1 cellular context compared by ENCODE assay signal in genomic region chr10:77563638-77564270, GRCh38.
TF ChIP-seq lines count a peak whose summit lies in the region.

No MANE protein-coding gene starts in this region.

TF ChIP-seq in GM23338, 12 proteins besides CTCF, POLR2A, EP300 and RAD21 (continued from another document):
- TF ChIP-seq, protein P1, sequence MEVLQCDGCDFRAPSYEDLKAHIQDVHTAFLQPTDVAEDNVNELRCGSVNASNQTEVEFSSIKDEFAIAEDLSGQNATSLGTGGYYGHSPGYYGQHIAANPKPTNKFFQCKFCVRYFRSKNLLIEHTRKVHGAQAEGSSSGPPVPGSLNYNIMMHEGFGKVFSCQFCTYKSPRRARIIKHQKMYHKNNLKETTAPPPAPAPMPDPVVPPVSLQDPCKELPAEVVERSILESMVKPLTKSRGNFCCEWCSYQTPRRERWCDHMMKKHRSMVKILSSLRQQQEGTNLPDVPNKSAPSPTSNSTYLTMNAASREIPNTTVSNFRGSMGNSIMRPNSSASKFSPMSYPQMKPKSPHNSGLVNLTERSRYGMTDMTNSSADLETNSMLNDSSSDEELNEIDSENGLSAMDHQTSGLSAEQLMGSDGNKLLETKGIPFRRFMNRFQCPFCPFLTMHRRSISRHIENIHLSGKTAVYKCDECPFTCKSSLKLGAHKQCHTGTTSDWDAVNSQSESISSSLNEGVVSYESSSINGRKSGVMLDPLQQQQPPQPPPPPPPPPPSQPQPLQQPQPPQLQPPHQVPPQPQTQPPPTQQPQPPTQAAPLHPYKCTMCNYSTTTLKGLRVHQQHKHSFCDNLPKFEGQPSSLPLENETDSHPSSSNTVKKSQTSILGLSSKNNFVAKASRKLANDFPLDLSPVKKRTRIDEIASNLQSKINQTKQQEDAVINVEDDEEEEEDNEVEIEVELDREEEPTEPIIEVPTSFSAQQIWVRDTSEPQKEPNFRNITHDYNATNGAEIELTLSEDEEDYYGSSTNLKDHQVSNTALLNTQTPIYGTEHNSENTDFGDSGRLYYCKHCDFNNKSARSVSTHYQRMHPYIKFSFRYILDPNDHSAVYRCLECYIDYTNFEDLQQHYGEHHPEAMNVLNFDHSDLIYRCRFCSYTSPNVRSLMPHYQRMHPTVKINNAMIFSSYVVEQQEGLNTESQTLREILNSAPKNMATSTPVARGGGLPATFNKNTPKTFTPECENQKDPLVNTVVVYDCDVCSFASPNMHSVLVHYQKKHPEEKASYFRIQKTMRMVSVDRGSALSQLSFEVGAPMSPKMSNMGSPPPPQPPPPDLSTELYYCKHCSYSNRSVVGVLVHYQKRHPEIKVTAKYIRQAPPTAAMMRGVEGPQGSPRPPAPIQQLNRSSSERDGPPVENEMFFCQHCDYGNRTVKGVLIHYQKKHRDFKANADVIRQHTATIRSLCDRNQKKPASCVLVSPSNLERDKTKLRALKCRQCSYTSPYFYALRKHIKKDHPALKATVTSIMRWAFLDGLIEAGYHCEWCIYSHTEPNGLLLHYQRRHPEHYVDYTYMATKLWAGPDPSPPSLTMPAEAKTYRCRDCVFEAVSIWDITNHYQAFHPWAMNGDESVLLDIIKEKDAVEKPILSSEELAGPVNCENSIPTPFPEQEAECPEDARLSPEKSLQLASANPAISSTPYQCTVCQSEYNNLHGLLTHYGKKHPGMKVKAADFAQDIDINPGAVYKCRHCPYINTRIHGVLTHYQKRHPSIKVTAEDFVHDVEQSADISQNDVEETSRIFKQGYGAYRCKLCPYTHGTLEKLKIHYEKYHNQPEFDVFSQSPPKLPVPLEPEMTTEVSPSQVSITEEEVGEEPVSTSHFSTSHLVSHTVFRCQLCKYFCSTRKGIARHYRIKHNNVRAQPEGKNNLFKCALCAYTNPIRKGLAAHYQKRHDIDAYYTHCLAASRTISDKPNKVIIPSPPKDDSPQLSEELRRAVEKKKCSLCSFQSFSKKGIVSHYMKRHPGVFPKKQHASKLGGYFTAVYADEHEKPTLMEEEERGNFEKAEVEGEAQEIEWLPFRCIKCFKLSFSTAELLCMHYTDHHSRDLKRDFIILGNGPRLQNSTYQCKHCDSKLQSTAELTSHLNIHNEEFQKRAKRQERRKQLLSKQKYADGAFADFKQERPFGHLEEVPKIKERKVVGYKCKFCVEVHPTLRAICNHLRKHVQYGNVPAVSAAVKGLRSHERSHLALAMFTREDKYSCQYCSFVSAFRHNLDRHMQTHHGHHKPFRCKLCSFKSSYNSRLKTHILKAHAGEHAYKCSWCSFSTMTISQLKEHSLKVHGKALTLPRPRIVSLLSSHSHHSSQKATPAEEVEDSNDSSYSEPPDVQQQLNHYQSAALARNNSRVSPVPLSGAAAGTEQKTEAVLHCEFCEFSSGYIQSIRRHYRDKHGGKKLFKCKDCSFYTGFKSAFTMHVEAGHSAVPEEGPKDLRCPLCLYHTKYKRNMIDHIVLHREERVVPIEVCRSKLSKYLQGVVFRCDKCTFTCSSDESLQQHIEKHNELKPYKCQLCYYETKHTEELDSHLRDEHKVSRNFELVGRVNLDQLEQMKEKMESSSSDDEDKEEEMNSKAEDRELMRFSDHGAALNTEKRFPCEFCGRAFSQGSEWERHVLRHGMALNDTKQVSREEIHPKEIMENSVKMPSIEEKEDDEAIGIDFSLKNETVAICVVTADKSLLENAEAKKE (CRISPR knock-in tag; IDR thresholded peaks at IDR 0.05) = no peak
